24 cellular contexts compared by ENCODE assay signal in genomic region chr3:141202682-141203081, GRCh38.
"Had no signal": no experiment of that assay in that cellular context is flagged by ENCODE, and none has a peak within 500 bp of the region (broad histone marks: within the 10 kb centered on the region; RNA-seq: fewer than 3 reads in every experiment).

No MANE protein-coding gene starts in this region.

- DNase-seq: islet precursor cell; left ventricle myocardium inferior; midbrain; mucosa of descending colon; naive thymus-derived CD4-positive, alpha-beta T cell; ovary; posterior cingulate gyrus; retina; right cardiac atrium; stimulated activated CD4-positive, alpha-beta T cell treated with anti-CD3 and anti-CD28 coated beads, Interleukin-12 subunit alpha, Interleukin-12 subunit beta, amount 100 ng/mL, for 4 hours; stimulated activated CD4-positive, alpha-beta T cell treated with anti-CD3 and anti-CD28 coated beads, Interleukin-15, amount 100 ng/mL, for 24 hours; stimulated activated CD4-positive, alpha-beta T cell treated with anti-CD3 and anti-CD28 coated beads, Interleukin-2, amount 100 ng/mL, for 24 hours; stimulated activated CD4-positive, alpha-beta T cell treated with anti-CD3 and anti-CD28 coated beads, Interleukin-4, amount 100 ng/mL, for 1 hour; stimulated activated naive B cell treated with anti-CD40 and anti-IgM and Interleukin-4, amounts not matched to agents 10 μg/mL and 1 μg/mL and 100 μg/mL, for 72 hours; stimulated activated naive CD8-positive, alpha-beta T cell treated with anti-CD3 and anti-CD28 coated beads, Interleukin-15, Interleukin-2, amounts not matched to agents 100 U/mL and 50 U/mL, for 24 hours; stomach; testis; thyroid gland; transverse colon; upper lobe of right lung had no signal

- H3K4me3 ChIP-seq: left ventricle myocardium inferior, lung, mucosa of descending colon, ovary, prostate gland, skin epidermis, stomach, testis, thyroid gland, transverse colon, upper lobe of right lung had no signal

- H3K27ac ChIP-seq: left ventricle myocardium inferior, ovary, prostate gland, skin epidermis, stomach, testis, thyroid gland, transverse colon, upper lobe of right lung had no signal

- H3K4me3 Mint-ChIP-seq: naive thymus-derived CD4-positive, alpha-beta T cell; natural killer cell treated with Interleukin-12 subunit alpha and Interleukin-12 subunit beta and Interleukin-15 and Interleukin-18, amount 100 ng/mL, for 72 hours; stimulated activated naive B cell treated with anti-CD40 and anti-IgM and Interleukin-4, amounts not matched to agents 10 μg/mL and 1 μg/mL and 100 μg/mL, for 72 hours had no signal

- H3K36me3 ChIP-seq: left ventricle myocardium inferior, ovary, prostate gland, stomach, thyroid gland, transverse colon, upper lobe of right lung had no signal

- H3K9me3 ChIP-seq: left ventricle myocardium inferior, mucosa of descending colon, ovary, prostate gland, stomach, testis, thyroid gland, transverse colon, upper lobe of right lung had no signal

- H3K27me3 ChIP-seq: ovary, testis, thyroid gland, upper lobe of right lung had no signal

- H3K4me1 ChIP-seq: left ventricle myocardium inferior, prostate gland, stomach, testis, thyroid gland, transverse colon, upper lobe of right lung had no signal

- H3K36me3 Mint-ChIP-seq: naive thymus-derived CD4-positive, alpha-beta T cell; natural killer cell treated with Interleukin-12 subunit alpha and Interleukin-12 subunit beta and Interleukin-15 and Interleukin-18, amount 100 ng/mL, for 72 hours; stimulated activated naive B cell treated with anti-CD40 and anti-IgM and Interleukin-4, amounts not matched to agents 10 μg/mL and 1 μg/mL and 100 μg/mL, for 72 hours had no signal

- H3K4me1 Mint-ChIP-seq: naive thymus-derived CD4-positive, alpha-beta T cell; stimulated activated naive B cell treated with anti-CD40 and anti-IgM and Interleukin-4, amounts not matched to agents 10 μg/mL and 1 μg/mL and 100 μg/mL, for 72 hours had no signal

- H3K27ac Mint-ChIP-seq: naive thymus-derived CD4-positive, alpha-beta T cell; natural killer cell treated with Interleukin-12 subunit alpha and Interleukin-12 subunit beta and Interleukin-15 and Interleukin-18, amount 100 ng/mL, for 72 hours; stimulated activated naive B cell treated with anti-CD40 and anti-IgM and Interleukin-4, amounts not matched to agents 10 μg/mL and 1 μg/mL and 100 μg/mL, for 72 hours had no signal

- H3K9me3 Mint-ChIP-seq: naive thymus-derived CD4-positive, alpha-beta T cell; natural killer cell treated with Interleukin-12 subunit alpha and Interleukin-12 subunit beta and Interleukin-15 and Interleukin-18, amount 100 ng/mL, for 72 hours; stimulated activated naive B cell treated with anti-CD40 and anti-IgM and Interleukin-4, amounts not matched to agents 10 μg/mL and 1 μg/mL and 100 μg/mL, for 72 hours had no signal
